In genomic region chr6:42095066-42095465, GRCh38 we compare ENCODE assay signal across 17 cellular contexts. TPM values are rescaled to one million over a fixed set of nuclear protein-coding genes. Genes with fewer than 3 reads are reported as not detected.
DNase-seq lines count a peak whose midpoint lies in the region; ATAC-seq and TF ChIP-seq lines count a peak whose summit lies in the region.
"Had no signal": no experiment of that assay in that cellular context is flagged by ENCODE, and none has a peak within 500 bp of the region (broad histone marks: within the 10 kb centered on the region; RNA-seq: fewer than 3 reads in every experiment).

No MANE protein-coding gene starts in this region.

- ATAC-seq in IMR-90 (ENCODE audit: low read depth) (no peak), HG02759 (IDR thresholded peaks at IDR 0.05; ENCODE audit: unreplicated experiment) (no peak)

- H3K9ac ChIP-seq in IMR-90 (ENCODE audit: low read depth, low read length) (no peak overlapping the region), mesendoderm (ENCODE audit: low read length) (no peak overlapping the region)
- H3K9ac ChIP-seq: KMS-11 had no signal

- H3K23ac ChIP-seq in IMR-90 (ENCODE audit: low read depth, low read length) (no peak overlapping the region), mesendoderm (ENCODE audit: low read length) (no peak overlapping the region)

- CTCF ChIA-PET in IMR-90 (lab: Yijun Ruan, JAX), result no interaction called here
- CTCF ChIA-PET in RWPE1 (lab: Yijun Ruan, JAX), result interaction anchor here (0.7 kb wide), 1 partner anchor 183 kb away, joined by 3 read pairs; no protein-coding TSS in a partner anchor

- POLR2A ChIA-PET in IMR-90 (lab: Charles Lee; ENCODE audit: unreplicated experiment), result no interaction called here
- POLR2A ChIA-PET in RWPE1 (lab: Yijun Ruan, JAX; ENCODE audit: low non-redundant PET), result interaction anchor here (0.5 kb wide), 1 partner anchor 23 kb away, joined by 3 read pairs; no protein-coding TSS in a partner anchor

- H2AK9ac ChIP-seq in IMR-90 (replicated peaks; ENCODE audit: low read depth, low read length, poor library complexity), result no peak overlapping the region

- no peak overlapping the region for H2BK5ac ChIP-seq in IMR-90 (ENCODE audit: low read depth, low read length, poor library complexity, severe bottlenecking)
- H2BK5ac ChIP-seq in mesendoderm (ENCODE audit: low read length), result no peak overlapping the region

- H3K18ac ChIP-seq in IMR-90 (ENCODE audit: low read depth, low read length) (no peak overlapping the region), mesendoderm (ENCODE audit: low read length) (no peak overlapping the region)

- H4K5ac ChIP-seq in IMR-90 (ENCODE audit: low read depth, low read length) (no peak overlapping the region), mesendoderm (ENCODE audit: low read length) (no peak overlapping the region)

- no peaks in the 10 kb centered on the region for H3K9me3 ChIP-seq in IMR-90 (ENCODE audit: control insufficient read depth, insufficient read depth, low read length)

- H3K27me3 ChIP-seq in IMR-90 (ENCODE audit: control insufficient read depth, insufficient read depth, low read length) (peaks cover 2% of the 10 kb centered on the region; the same call in 1 of the 2 replicates), mesendoderm (ENCODE audit: insufficient read depth, low read length, poor library complexity) (no peaks in the 10 kb centered on the region)

- H3K56ac ChIP-seq in IMR-90 (ENCODE audit: extremely low read depth, insufficient read depth, low read length) (no peak overlapping the region), mesendoderm (ENCODE audit: low read length) (no peak overlapping the region)

- no peak overlapping the region for H3K4me2 ChIP-seq in IMR-90 (ENCODE audit: low read depth, low read length)
- H3K4me2 ChIP-seq in mesendoderm (ENCODE audit: low read length), result no peak overlapping the region
- H3K4me2 ChIP-seq: KMS-11 had no signal

- no peak for TF ChIP-seq POLR2A in IMR-90 (IDR thresholded peaks at IDR 0.05; ENCODE audit: low read depth, low read length)

- no TSS peak for BruUV-seq in IMR-90 (replicated peaks; lab: Mats Ljungman, UMichigan)

- TF ChIP-seq RAD21 in IMR-90 (IDR thresholded peaks at IDR 0.05; ENCODE audit: low read length), result no peak

- H4K8ac ChIP-seq in IMR-90 (ENCODE audit: low read depth in 2 of 2, low read length in 2 of 2), result no peak overlapping the region
- no peak overlapping the region for H4K8ac ChIP-seq in mesendoderm (ENCODE audit: low read depth, low read length)

- H3K4me1 ChIP-seq in IMR-90 (ENCODE audit: control insufficient read depth, insufficient read depth, low read length) (peaks cover 7% of the 10 kb centered on the region), mesendoderm (ENCODE audit: control insufficient read depth, low read depth, low read length) (no peaks in the 10 kb centered on the region)

- intact Hi-C loops in IMR-90 (cut with micrococcal nuclease), result no loop called here

- DNase-seq in ELF-1 (ENCODE audit: low read depth, low spot score) (peak; percentile 44), IMR-90 (no peak), RWPE1 (ENCODE audit: low spot score) (no peak), mesendoderm (peak; percentile 37), DMS79 treated with DMSO at 0.1 percent for 48 hours (lab: John Stamatoyannopoulos, UW) (no peak)
- no peak for DNase-seq in activated T-cell treated with anti-CD3 and anti-CD28 coated beads, Interleukin-2, amount 50 U/mL, for 1 hour
- DNase-seq: ACHN; C1 segment of cervical spinal cord; CD8-positive, alpha-beta memory T cell; NCI-H1048; NCI-H1436; NCI-H2081; SIG-M5 had no signal

- H3K4me3 ChIP-seq in IMR-90 (ENCODE audit: insufficient read depth, low read depth, low read length) (no peak overlapping the region), mesendoderm (ENCODE audit: low read length) (no peak overlapping the region)

- H4K20me1 ChIP-seq in IMR-90 (ENCODE audit: insufficient read depth, low read length), result no peaks in the 10 kb centered on the region

- no peak overlapping the region for H2BK20ac ChIP-seq in IMR-90 (ENCODE audit: low read depth, low read length)

- H2BK120ac ChIP-seq in IMR-90 (ENCODE audit: low read depth, low read length) (no peak overlapping the region), mesendoderm (ENCODE audit: low read depth, low read length) (no peak overlapping the region)

- H3K9me1 ChIP-seq in IMR-90 (ENCODE audit: insufficient read depth, low read length), result peaks cover 10% of the 10 kb centered on the region

- H3K14ac ChIP-seq in IMR-90 (replicated peaks; ENCODE audit: low read depth, low read length), result no peak overlapping the region

- dilution Hi-C loops in IMR-90 (cut with HindIII; ENCODE audit: low sequenced_read_pairs, unreplicated experiment), result no loop called here

- TF ChIP-seq CTCF in IMR-90 (conservative IDR thresholded peaks at IDR 0.05; ENCODE audit: low read depth, low read length) (no peak), RWPE1 (conservative IDR thresholded peaks at IDR 0.05; ENCODE audit: low read depth) (no peak)

- peak overlapping the region; percentile 62 for H2AFZ ChIP-seq in IMR-90 (replicated peaks; ENCODE audit: low read length, poor library complexity)

- no peaks in the 10 kb centered on the region for H3K79me2 ChIP-seq in mesendoderm (ENCODE audit: control insufficient read depth, insufficient read depth, low read length)

- H4K91ac ChIP-seq in IMR-90 (ENCODE audit: insufficient read depth, low read depth, low read length), result no peak overlapping the region

- H2AK5ac ChIP-seq in IMR-90 (ENCODE audit: low read depth, low read length), result no peak overlapping the region; the same call in none of the 2 replicates
- no peak overlapping the region for H2AK5ac ChIP-seq in mesendoderm (ENCODE audit: low read length)

- no peaks in the 10 kb centered on the region for H3K36me3 ChIP-seq in IMR-90 (ENCODE audit: control insufficient read depth, insufficient read depth, low read length)
- no peaks in the 10 kb centered on the region for H3K36me3 ChIP-seq in mesendoderm (ENCODE audit: control insufficient read depth, insufficient read depth, low read length)

- in situ Hi-C loops in IMR-90 (cut with MboI; ENCODE audit: low sequenced_read_pairs), result loop anchor here (25.0 kb wide), 1 partner anchor 792 kb away; the partner anchor contains the start of gene RPL7L1

- H3K79me1 ChIP-seq in IMR-90 (ENCODE audit: low read depth in 1 of 2, low read length in 2 of 2) (no peaks in the 10 kb centered on the region), mesendoderm (ENCODE audit: low read length) (no peaks in the 10 kb centered on the region)

- H2BK15ac ChIP-seq in IMR-90 (ENCODE audit: low read depth, low read length) (no peak overlapping the region), mesendoderm (replicated peaks; ENCODE audit: low read depth) (no peak overlapping the region)

- H3K4ac ChIP-seq in IMR-90 (ENCODE audit: low read depth, low read length) (no peak overlapping the region), mesendoderm (ENCODE audit: low read depth, low read length) (no peak overlapping the region)

- H3K27ac ChIP-seq in IMR-90 (ENCODE audit: insufficient read depth, low read length), result no peak overlapping the region
- peak overlapping the region; percentile 26 for H3K27ac ChIP-seq in RWPE1
- no peak overlapping the region for H3K27ac ChIP-seq in mesendoderm (ENCODE audit: low read depth, low read length)
- H3K27ac ChIP-seq: KMS-11 had no signal

TF ChIP-seq in IMR-90, 13 proteins besides CTCF, POLR2A, EP300 and RAD21:
- TF ChIP-seq FOS (IDR thresholded peaks at IDR 0.05; ENCODE audit: low read depth, low read length), result no peak
- TF ChIP-seq BHLHE40 (IDR thresholded peaks at IDR 0.05; ENCODE audit: low read depth, low read length), result no peak
- TF ChIP-seq MXI1 (IDR thresholded peaks at IDR 0.05; ENCODE audit: borderline replicate concordance, low read depth, low read length), result no peak
- no peak for TF ChIP-seq SMC3 (IDR thresholded peaks at IDR 0.05; ENCODE audit: low read depth, low read length)
- no peak for TF ChIP-seq USF2 (IDR thresholded peaks at IDR 0.05; ENCODE audit: low read depth, low read length)
- no peak for TF ChIP-seq ELK1 (IDR thresholded peaks at IDR 0.05; ENCODE audit: borderline replicate concordance, low read depth, low read length)
- TF ChIP-seq MAFK (IDR thresholded peaks at IDR 0.05; ENCODE audit: low read depth, low read length), result no peak

RNA-seq across cellular contexts. Expression of gene TAF8, which starts 44.7 kb away (rescaled TPM):
- 19.7 and 22.8 TPM in 2 replicates for total RNA-seq in IMR-90 (2012; rRNA removed)
- polyA plus RNA-seq in IMR-90 (2012; rRNA removed), result 14.3 and 21.0 TPM in 2 replicates
- polyA plus RNA-seq in IMR-90 (2012; cell fraction: cytosol; rRNA removed), result 10.0 and 13.9 TPM in 2 replicates
- 15.2 and 21.3 TPM in 2 replicates for polyA plus RNA-seq in IMR-90 (2012; cell fraction: nucleus; rRNA removed; ENCODE audit: low replicate concordance)
- 18.5 TPM for polyA plus RNA-seq in mesendoderm (2013, experiment 1 of 2)
- polyA plus RNA-seq in mesendoderm (2013, experiment 2 of 2), result 19.3 TPM

RNA-seq across cellular contexts. Expression of gene C6orf132, which starts 47.4 kb away (rescaled TPM):
- total RNA-seq in IMR-90 (2012; rRNA removed), result 0.72 and 1.1 TPM in 2 replicates
- polyA plus RNA-seq in IMR-90 (2012; rRNA removed), result 1.7 and 1.8 TPM in 2 replicates
- 1.6 and 1.7 TPM in 2 replicates for polyA plus RNA-seq in IMR-90 (2012; cell fraction: cytosol; rRNA removed)
- polyA plus RNA-seq in IMR-90 (2012; cell fraction: nucleus; rRNA removed; ENCODE audit: low replicate concordance), result 3.0 and 3.3 TPM in 2 replicates
- 41.7 TPM for polyA plus RNA-seq in mesendoderm (2013, experiment 1 of 2)
- polyA plus RNA-seq in mesendoderm (2013, experiment 2 of 2), result 44.6 TPM
- total RNA-seq: H4, NCI-H460 had no signal
- polyA plus RNA-seq: CD8-positive, alpha-beta memory T cell had no signal

Comparison
In these comparisons a context has a peak if more than half of its experiments do, and no peak if none do; other contexts are left out.
1. DNase-seq: peak in ELF-1 (single experiment) and mesendoderm (single experiment); none in IMR-90 (single experiment), RWPE1 (single experiment), DMS79 treated with DMSO at 0.1 percent for 48 hours (single experiment) and activated T-cell treated with anti-CD3 and anti-CD28 coated beads, Interleukin-2, amount 50 U/mL, for 1 hour (single experiment).